ENCODE assay signal across 14 cellular contexts in genomic region chr13:105165449-105166125, GRCh38.
A peak's percentile ranks its signal among the peaks of the same experiment; 100 is the strongest.
DNase-seq lines count a peak whose midpoint lies in the region; ATAC-seq and TF ChIP-seq lines count a peak whose summit lies in the region.
"Had no signal": no experiment of that assay in that cellular context is flagged by ENCODE, and none has a peak within 500 bp of the region (broad histone marks: within the 10 kb centered on the region; RNA-seq: fewer than 3 reads in every experiment).

No MANE protein-coding gene starts in this region.

- no peak for TF ChIP-seq CTCF in left lung (IDR thresholded peaks at IDR 0.05)

- no peaks in the 10 kb centered on the region for H3K36me3 Mint-ChIP-seq in activated T-cell treated with anti-CD3 and anti-CD28 coated beads, Interleukin-2, amount 50 U/mL, for 4 hours (ENCODE audit: insufficient read depth)
- H3K36me3 Mint-ChIP-seq: CD4-positive, alpha-beta memory T cell had no signal

- H3K36me3 ChIP-seq in left lung (no peaks in the 10 kb centered on the region), H7 (replicated peaks; ENCODE audit: control insufficient read depth, insufficient read depth, low read length) (no peaks in the 10 kb centered on the region)
- H3K36me3 ChIP-seq: cardiac muscle cell had no signal

- H3K27me3 ChIP-seq in left lung (no peaks in the 10 kb centered on the region), H7 (ENCODE audit: control insufficient read depth, insufficient read depth, low read length) (no peaks in the 10 kb centered on the region)
- H3K27me3 ChIP-seq: cardiac muscle cell had no signal

- H3K4me3 Mint-ChIP-seq in activated T-cell treated with anti-CD3 and anti-CD28 coated beads, Interleukin-2, amount 50 U/mL, for 4 hours, result no peak overlapping the region
- H3K4me3 Mint-ChIP-seq: CD4-positive, alpha-beta memory T cell had no signal

- H3K27ac ChIP-seq in left lung, result no peak overlapping the region
- H3K27ac ChIP-seq: cardiac muscle cell had no signal

- H3K9me3 ChIP-seq in left lung, result peaks cover 0 to 4% of the 10 kb centered on the region in 2 donors

- H3K4me1 ChIP-seq in left lung, result no peaks in the 10 kb centered on the region

- H3K4me3 ChIP-seq in left lung (no peak overlapping the region), H7 (ENCODE audit: insufficient read depth, low read depth, low read length) (no peak overlapping the region)
- H3K4me3 ChIP-seq: cardiac muscle cell had no signal

- ATAC-seq in GM19023 (IDR thresholded peaks at IDR 0.05; ENCODE audit: unreplicated experiment) (peak; percentile 69), GM21737 (IDR thresholded peaks at IDR 0.05; ENCODE audit: unreplicated experiment) (peak; percentile 69), HG03378 (IDR thresholded peaks at IDR 0.05; ENCODE audit: unreplicated experiment) (peak; percentile 86), left lung (peak; percentile 71), GM18520 (IDR thresholded peaks at IDR 0.05; ENCODE audit: unreplicated experiment) (no peak)
- ATAC-seq in activated T-cell treated with anti-CD3 and anti-CD28 coated beads, Interleukin-2, amount 50 U/mL, for 4 hours, result no peak
- ATAC-seq: PC-3 had no signal

- no peaks in the 10 kb centered on the region for H3K9me3 Mint-ChIP-seq in activated T-cell treated with anti-CD3 and anti-CD28 coated beads, Interleukin-2, amount 50 U/mL, for 4 hours
- H3K9me3 Mint-ChIP-seq: CD4-positive, alpha-beta memory T cell had no signal

- intact Hi-C loops in left lung (cut with DNase I), result no loop called here

- no peaks in the 10 kb centered on the region for H3K4me1 Mint-ChIP-seq in activated T-cell treated with anti-CD3 and anti-CD28 coated beads, Interleukin-2, amount 50 U/mL, for 4 hours (ENCODE audit: low read depth)
- H3K4me1 Mint-ChIP-seq: CD4-positive, alpha-beta memory T cell had no signal

- DNase-seq in left lung, result peak; percentile 20 to 56
- no peak for DNase-seq in H7
- DNase-seq in activated T-cell treated with anti-CD3 and anti-CD28 coated beads, Interleukin-2, amount 50 U/mL, for 4 hours, result no peak
- no peak for DNase-seq in NCI-H2227 (lab: John Stamatoyannopoulos, UW; ENCODE audit: unreplicated experiment)
- DNase-seq: activated T-cell treated with anti-CD3 and anti-CD28 coated beads, Interleukin-2, amount 50 U/mL, for 1 hour; NCI-H1105; PC-3; stimulated activated CD4-positive, alpha-beta T cell treated with anti-CD3 and anti-CD28 coated beads, Interleukin-2, amount 100 ng/mL, for 24 hours had no signal

- peaks cover 9% of the 10 kb centered on the region for H3K27me3 Mint-ChIP-seq in activated T-cell treated with anti-CD3 and anti-CD28 coated beads, Interleukin-2, amount 50 U/mL, for 4 hours (ENCODE audit: low read depth)

Comparison
In these comparisons a context has a peak if more than half of its experiments do, and no peak if none do; other contexts are left out.
1. ATAC-seq: peak in GM19023 (single experiment), GM21737 (single experiment), HG03378 (single experiment) and left lung (single experiment); none in activated T-cell treated with anti-CD3 and anti-CD28 coated beads, Interleukin-2, amount 50 U/mL, for 4 hours (0 of 2) and GM18520 (single experiment).
2. DNase-seq: peak in left lung (2 of 2); none in H7 (single experiment), activated T-cell treated with anti-CD3 and anti-CD28 coated beads, Interleukin-2, amount 50 U/mL, for 4 hours (single experiment) and NCI-H2227 (single experiment).